Comparison of ENCODE assay signal across 1 cellular context in the genomic region with DNA sequence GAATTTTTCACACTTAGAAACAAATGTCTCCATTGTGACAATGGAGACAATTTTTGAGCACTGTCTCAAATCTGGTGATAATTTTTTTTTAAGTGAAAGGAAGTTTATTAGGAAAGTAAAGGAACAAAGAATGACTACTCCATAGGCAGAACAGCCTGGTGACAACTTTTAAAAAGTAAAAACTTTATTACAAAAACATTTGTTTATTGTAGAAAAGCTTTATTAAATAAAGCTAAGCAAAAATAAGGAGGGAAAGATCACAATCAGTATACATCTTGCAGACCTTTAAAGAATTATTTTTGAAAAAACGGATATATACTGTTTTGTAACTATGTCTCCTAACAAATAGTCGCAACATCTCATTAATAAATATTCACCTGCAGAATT.
TF ChIP-seq lines count a peak whose summit lies in the region.

No MANE protein-coding gene starts in this region.

TF ChIP-seq in HepG2, 621 proteins besides CTCF, POLR2A, EP300 and RAD21:
- TF ChIP-seq, protein P1, sequence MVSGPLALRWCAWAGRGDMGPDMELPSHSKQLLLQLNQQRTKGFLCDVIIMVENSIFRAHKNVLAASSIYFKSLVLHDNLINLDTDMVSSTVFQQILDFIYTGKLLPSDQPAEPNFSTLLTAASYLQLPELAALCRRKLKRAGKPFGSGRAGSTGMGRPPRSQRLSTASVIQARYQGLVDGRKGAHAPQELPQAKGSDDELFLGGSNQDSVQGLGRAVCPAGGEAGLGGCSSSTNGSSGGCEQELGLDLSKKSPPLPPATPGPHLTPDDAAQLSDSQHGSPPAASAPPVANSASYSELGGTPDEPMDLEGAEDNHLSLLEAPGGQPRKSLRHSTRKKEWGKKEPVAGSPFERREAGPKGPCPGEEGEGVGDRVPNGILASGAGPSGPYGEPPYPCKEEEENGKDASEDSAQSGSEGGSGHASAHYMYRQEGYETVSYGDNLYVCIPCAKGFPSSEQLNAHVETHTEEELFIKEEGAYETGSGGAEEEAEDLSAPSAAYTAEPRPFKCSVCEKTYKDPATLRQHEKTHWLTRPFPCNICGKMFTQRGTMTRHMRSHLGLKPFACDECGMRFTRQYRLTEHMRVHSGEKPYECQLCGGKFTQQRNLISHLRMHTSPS (CRISPR knock-in tag; IDR thresholded peaks at IDR 0.05; ENCODE audit: low read depth), result no peak
- TF ChIP-seq IKZF4 (CRISPR knock-in tag; IDR thresholded peaks at IDR 0.05; ENCODE audit: borderline replicate concordance, low read depth, not compliant biosample characterization) (no peak), CAMTA2 (CRISPR knock-in tag; IDR thresholded peaks at IDR 0.05; ENCODE audit: borderline replicate concordance) (no peak), TBX3 (IDR thresholded peaks at IDR 0.05; ENCODE audit: borderline replicate concordance) (no peak), ZNF614 (CRISPR knock-in tag; IDR thresholded peaks at IDR 0.05; ENCODE audit: borderline replicate concordance) (no peak), NFIC (IDR thresholded peaks at IDR 0.05; ENCODE audit: low read length) (no peak), TP53 (CRISPR knock-in tag; conservative IDR thresholded peaks at IDR 0.05) (no peak), ZSCAN22 (CRISPR knock-in tag; IDR thresholded peaks at IDR 0.05) (no peak), AHR (CRISPR knock-in tag; IDR thresholded peaks at IDR 0.05) (no peak), IKZF1 (IDR thresholded peaks at IDR 0.05) (no peak), NR3C1 (CRISPR knock-in tag; IDR thresholded peaks at IDR 0.05) (no peak), BORCS8-MEF2B (CRISPR knock-in tag; IDR thresholded peaks at IDR 0.05) (no peak), ZNF768 (CRISPR knock-in tag; IDR thresholded peaks at IDR 0.05) (no peak), ZNF83 (CRISPR knock-in tag; IDR thresholded peaks at IDR 0.05; ENCODE audit: borderline replicate concordance) (no peak), EHMT2 (IDR thresholded peaks at IDR 0.05; ENCODE audit: borderline replicate concordance, low read depth, low read length) (no peak), ZNF101 (CRISPR knock-in tag; IDR thresholded peaks at IDR 0.05; ENCODE audit: borderline replicate concordance, low read depth) (no peak)
- TF ChIP-seq, protein P2, sequence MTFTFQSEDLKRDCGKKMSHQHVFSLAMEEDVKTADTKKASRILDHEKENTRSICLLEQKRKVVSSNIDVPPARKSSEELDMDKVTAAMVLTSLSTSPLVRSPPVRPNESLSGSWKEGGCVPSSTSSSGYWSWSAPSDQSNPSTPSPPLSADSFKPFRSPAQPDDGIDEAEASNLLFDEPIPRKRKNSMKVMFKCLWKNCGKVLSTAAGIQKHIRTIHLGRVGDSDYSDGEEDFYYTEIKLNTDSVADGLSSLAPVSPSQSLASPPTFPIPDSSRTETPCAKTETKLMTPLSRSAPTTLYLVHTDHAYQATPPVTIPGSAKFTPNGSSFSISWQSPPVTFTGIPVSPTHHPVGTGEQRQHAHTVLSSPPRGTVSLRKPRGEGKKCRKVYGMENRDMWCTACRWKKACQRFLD (CRISPR knock-in tag; IDR thresholded peaks at IDR 0.05; ENCODE audit: borderline replicate concordance), result no peak
- TF ChIP-seq, protein P3, sequence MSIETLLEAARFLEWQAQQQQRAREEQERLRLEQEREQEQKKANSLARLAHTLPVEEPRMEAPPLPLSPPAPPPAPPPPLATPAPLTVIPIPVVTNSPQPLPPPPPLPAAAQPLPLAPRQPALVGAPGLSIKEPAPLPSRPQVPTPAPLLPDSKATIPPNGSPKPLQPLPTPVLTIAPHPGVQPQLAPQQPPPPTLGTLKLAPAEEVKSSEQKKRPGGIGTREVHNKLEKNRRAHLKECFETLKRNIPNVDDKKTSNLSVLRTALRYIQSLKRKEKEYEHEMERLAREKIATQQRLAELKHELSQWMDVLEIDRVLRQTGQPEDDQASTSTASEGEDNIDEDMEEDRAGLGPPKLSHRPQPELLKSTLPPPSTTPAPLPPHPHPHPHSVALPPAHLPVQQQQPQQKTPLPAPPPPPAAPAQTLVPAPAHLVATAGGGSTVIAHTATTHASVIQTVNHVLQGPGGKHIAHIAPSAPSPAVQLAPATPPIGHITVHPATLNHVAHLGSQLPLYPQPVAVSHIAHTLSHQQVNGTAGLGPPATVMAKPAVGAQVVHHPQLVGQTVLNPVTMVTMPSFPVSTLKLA (IDR thresholded peaks at IDR 0.05), result no peak
